In genomic region chr14:70268760-70269159, GRCh38 we compare ENCODE assay signal across 14 cellular contexts.
"Had no signal": no experiment of that assay in that cellular context is flagged by ENCODE, and none has a peak within 500 bp of the region (broad histone marks: within the 10 kb centered on the region; RNA-seq: fewer than 3 reads in every experiment).

No MANE protein-coding gene starts in this region.

- DNase-seq: activated CD4-positive, alpha-beta memory T cell treated with anti-CD3 and anti-CD28 coated beads, Interleukin-2, amount 10 ng/mL, durations not matched to agents 7 days and 5 days; activated CD4-positive, alpha-beta T cell treated with anti-CD3 and anti-CD28 coated beads for 36 hours; activated naive CD8-positive, alpha-beta T cell treated with anti-CD3 and anti-CD28 coated beads, Interleukin-2, amount 10 ng/mL, durations not matched to agents 7 days and 5 days; anterior cingulate cortex; glutamatergic neuron; mucosa of descending colon; natural killer cell; nucleus accumbens; psoas muscle; right lobe of liver; stimulated activated CD4-positive, alpha-beta T cell treated with anti-CD3 and anti-CD28 coated beads, Interleukin-1b, Interleukin-23, amount 100 ng/mL, for 48 hours; stimulated activated naive B cell treated with anti-CD40 and anti-IgM and Interleukin-4, amounts not matched to agents 10 μg/mL and 1 μg/mL and 100 μg/mL, for 72 hours had no signal

- ATAC-seq: activated CD4-positive, alpha-beta T cell treated with anti-CD3 and anti-CD28 coated beads for 36 hours; esophagus mucosa; mucosa of descending colon; natural killer cell; psoas muscle; right lobe of liver; stimulated activated naive B cell treated with anti-CD40 and anti-IgM and Interleukin-4, amounts not matched to agents 10 μg/mL and 1 μg/mL and 100 μg/mL, for 72 hours had no signal

- H3K4me3 ChIP-seq: mucosa of descending colon, psoas muscle, right lobe of liver, tibial nerve had no signal
